ENCODE assay signal across 6 cellular contexts in genomic region chr3:79341961-79342360, GRCh38.
"Had no signal": no experiment of that assay in that cellular context is flagged by ENCODE, and none has a peak within 500 bp of the region (broad histone marks: within the 10 kb centered on the region; RNA-seq: fewer than 3 reads in every experiment).

No MANE protein-coding gene starts in this region.

- ATAC-seq: GM23338, K562 had no signal

- H2AFZ ChIP-seq: GM23338 had no signal

- H3K4me3 ChIP-seq: GM23338, K562 had no signal

- DNase-seq: H7, HCEC 1CT, IMR-90 had no signal

- H3K4me2 ChIP-seq: GM23338 had no signal

- FAIRE-seq: HTR-8/SVneo, K562 had no signal
